In genomic region chr22:35381424-35381772, GRCh38 we compare ENCODE assay signal across 8 cellular contexts. TPM values are rescaled to one million over a fixed set of nuclear protein-coding genes. Genes with fewer than 3 reads are reported as not detected.
DNase-seq lines count a peak whose midpoint lies in the region; FAIRE-seq and TF ChIP-seq lines count a peak whose summit lies in the region.

No MANE protein-coding gene starts in this region.

- no peak for TF ChIP-seq CTCF in OCI-LY3 (IDR thresholded peaks at IDR 0.05; ENCODE audit: low read depth, low read length)
- TF ChIP-seq CTCF in epithelial cell of esophagus (IDR thresholded peaks at IDR 0.05; ENCODE audit: insufficient read depth, low read depth, low read length, missing control alignments) = no peak
- TF ChIP-seq CTCF in neural crest cell (conservative IDR thresholded peaks at IDR 0.05) = no peak

- peaks cover 45% of the 10 kb centered on the region for H3K4me1 Mint-ChIP-seq in neural crest cell

- no peak for FAIRE-seq in H54 (lab: Jason Lieb, UNC)

- H3K9ac ChIP-seq in BLaER1 treated with 17β-estradiol and CSF1 and Interleukin-3, amounts not matched to agents 10 nM and 100 nM = peak overlapping the region; percentile 55 to 92 (median 78)
- H3K9ac ChIP-seq in OCI-LY3 (ENCODE audit: low read length) = peak overlapping the region; percentile 79

- H3K9me3 ChIP-seq in BLaER1 treated with 17β-estradiol and CSF1 and Interleukin-3, amounts not matched to agents 10 nM and 100 nM (replicated peaks in 1 of 11) = no peaks in the 10 kb centered on the region
- no peaks in the 10 kb centered on the region for H3K9me3 ChIP-seq in OCI-LY3 (ENCODE audit: insufficient read depth, low read length)

- H3K4me2 ChIP-seq in BLaER1 treated with 17β-estradiol and CSF1 and Interleukin-3, amounts not matched to agents 10 nM and 100 nM = peak overlapping the region; percentile 77 to 99 (median 83)
- peak overlapping the region; percentile 89 for H3K4me2 ChIP-seq in OCI-LY3 (ENCODE audit: low read length)

- peaks cover 0 to 54% (median 0%) of the 10 kb centered on the region in 11 experiments; a peak in 8 of 22 replicates for H4K20me1 ChIP-seq in BLaER1 treated with 17β-estradiol and CSF1 and Interleukin-3, amounts not matched to agents 10 nM and 100 nM
- H4K20me1 ChIP-seq in OCI-LY3 (ENCODE audit: insufficient read depth, low read length) = peaks cover 19% of the 10 kb centered on the region; the same call in 1 of the 2 replicates

- H3K27ac Mint-ChIP-seq in neural crest cell (ENCODE audit: unreplicated experiment) = no peak overlapping the region

- peak overlapping the region; percentile 26 to 87 (median 62); a peak in 19 of 20 replicates for H3K4me3 ChIP-seq in BLaER1 treated with 17β-estradiol and CSF1 and Interleukin-3, amounts not matched to agents 10 nM and 100 nM
- H3K4me3 ChIP-seq in OCI-LY3 (ENCODE audit: low read length) (peak overlapping the region; percentile 88), epithelial cell of esophagus (ENCODE audit: low read length) (peak overlapping the region; percentile 50)

- peak overlapping the region; percentile 7; the same call in 1 of the 2 replicates for H2AFZ ChIP-seq in OCI-LY3 (ENCODE audit: low read depth, low read length)

- no peaks in the 10 kb centered on the region for H3K9me3 Mint-ChIP-seq in neural crest cell

- H3K4me3 Mint-ChIP-seq in neural crest cell = peak overlapping the region; percentile 44

- H3K4me1 ChIP-seq in BLaER1 treated with 17β-estradiol and CSF1 and Interleukin-3, amounts not matched to agents 10 nM and 100 nM = peaks cover 32 to 78% (median 51%) of the 10 kb centered on the region in 10 experiments
- peaks cover 53% of the 10 kb centered on the region for H3K4me1 ChIP-seq in OCI-LY3 (ENCODE audit: low read length)

- peak overlapping the region; percentile 12 to 98 (median 71); a peak in 20 of 22 replicates for H3K27ac ChIP-seq in BLaER1 treated with 17β-estradiol and CSF1 and Interleukin-3, amounts not matched to agents 10 nM and 100 nM
- peak overlapping the region; percentile 27 for H3K27ac ChIP-seq in OCI-LY3 (ENCODE audit: low read length)

- no peaks in the 10 kb centered on the region for H3K36me3 Mint-ChIP-seq in neural crest cell (ENCODE audit: low read depth)

- DNase-seq in epithelial cell of esophagus (ENCODE audit: low read depth) (no peak), neural crest cell (ENCODE audit: low read depth, low spot score) (no peak), cerebellar nuclear complex (lab: John Stamatoyannopoulos, UW) (no peak), superior temporal gyrus (ENCODE audit: extremely low spot score) (no peak), H54 (ENCODE audit: insufficient read length, low spot score) (no peak), HuH-7.5 (ENCODE audit: low spot score) (no peak)

- H3K27me3 ChIP-seq in BLaER1 treated with 17β-estradiol and CSF1 and Interleukin-3, amounts not matched to agents 10 nM and 100 nM = peaks cover 0 to 42% (median 35%) of the 10 kb centered on the region in 11 experiments; a peak in 18 of 22 replicates
- no peaks in the 10 kb centered on the region for H3K27me3 ChIP-seq in OCI-LY3 (ENCODE audit: low read depth, low read length)

- no peak for TF ChIP-seq POLR2A in H54 (IDR thresholded peaks at IDR 0.05; ENCODE audit: low read depth, low read length)

- H3K79me2 ChIP-seq in OCI-LY3 (ENCODE audit: low read length) = peaks cover 23% of the 10 kb centered on the region

- H3K36me3 ChIP-seq in BLaER1 treated with 17β-estradiol and CSF1 and Interleukin-3, amounts not matched to agents 10 nM and 100 nM = peaks cover 0 to 39% (median 5%) of the 10 kb centered on the region in 11 experiments; a peak in 12 of 22 replicates
- H3K36me3 ChIP-seq in OCI-LY3 (replicated peaks; ENCODE audit: low read depth, low read length) = peaks cover 27% of the 10 kb centered on the region

- H3K27me3 Mint-ChIP-seq in neural crest cell (ENCODE audit: low read depth) = peaks cover 12% of the 10 kb centered on the region

RNA-seq across cellular contexts. Expression of gene HMOX1, which starts 0.5 kb away (rescaled TPM):
- total RNA-seq in neural crest cell = 2.2 and 2.4 TPM in 2 replicates

RNA-seq across cellular contexts. Expression of gene MCM5, which starts 18.5 kb away (rescaled TPM):
- 174 and 187 TPM in 2 replicates for total RNA-seq in neural crest cell
